1 cellular context compared by ENCODE assay signal in genomic region chr22:20836987-20837823, GRCh38.
TF ChIP-seq lines count a peak whose summit lies in the region.

No MANE protein-coding gene starts in this region.

TF ChIP-seq in K562, 482 proteins besides CTCF, POLR2A, EP300 and RAD21 (continued from another document and continues in another):
- TF ChIP-seq, protein P1, sequence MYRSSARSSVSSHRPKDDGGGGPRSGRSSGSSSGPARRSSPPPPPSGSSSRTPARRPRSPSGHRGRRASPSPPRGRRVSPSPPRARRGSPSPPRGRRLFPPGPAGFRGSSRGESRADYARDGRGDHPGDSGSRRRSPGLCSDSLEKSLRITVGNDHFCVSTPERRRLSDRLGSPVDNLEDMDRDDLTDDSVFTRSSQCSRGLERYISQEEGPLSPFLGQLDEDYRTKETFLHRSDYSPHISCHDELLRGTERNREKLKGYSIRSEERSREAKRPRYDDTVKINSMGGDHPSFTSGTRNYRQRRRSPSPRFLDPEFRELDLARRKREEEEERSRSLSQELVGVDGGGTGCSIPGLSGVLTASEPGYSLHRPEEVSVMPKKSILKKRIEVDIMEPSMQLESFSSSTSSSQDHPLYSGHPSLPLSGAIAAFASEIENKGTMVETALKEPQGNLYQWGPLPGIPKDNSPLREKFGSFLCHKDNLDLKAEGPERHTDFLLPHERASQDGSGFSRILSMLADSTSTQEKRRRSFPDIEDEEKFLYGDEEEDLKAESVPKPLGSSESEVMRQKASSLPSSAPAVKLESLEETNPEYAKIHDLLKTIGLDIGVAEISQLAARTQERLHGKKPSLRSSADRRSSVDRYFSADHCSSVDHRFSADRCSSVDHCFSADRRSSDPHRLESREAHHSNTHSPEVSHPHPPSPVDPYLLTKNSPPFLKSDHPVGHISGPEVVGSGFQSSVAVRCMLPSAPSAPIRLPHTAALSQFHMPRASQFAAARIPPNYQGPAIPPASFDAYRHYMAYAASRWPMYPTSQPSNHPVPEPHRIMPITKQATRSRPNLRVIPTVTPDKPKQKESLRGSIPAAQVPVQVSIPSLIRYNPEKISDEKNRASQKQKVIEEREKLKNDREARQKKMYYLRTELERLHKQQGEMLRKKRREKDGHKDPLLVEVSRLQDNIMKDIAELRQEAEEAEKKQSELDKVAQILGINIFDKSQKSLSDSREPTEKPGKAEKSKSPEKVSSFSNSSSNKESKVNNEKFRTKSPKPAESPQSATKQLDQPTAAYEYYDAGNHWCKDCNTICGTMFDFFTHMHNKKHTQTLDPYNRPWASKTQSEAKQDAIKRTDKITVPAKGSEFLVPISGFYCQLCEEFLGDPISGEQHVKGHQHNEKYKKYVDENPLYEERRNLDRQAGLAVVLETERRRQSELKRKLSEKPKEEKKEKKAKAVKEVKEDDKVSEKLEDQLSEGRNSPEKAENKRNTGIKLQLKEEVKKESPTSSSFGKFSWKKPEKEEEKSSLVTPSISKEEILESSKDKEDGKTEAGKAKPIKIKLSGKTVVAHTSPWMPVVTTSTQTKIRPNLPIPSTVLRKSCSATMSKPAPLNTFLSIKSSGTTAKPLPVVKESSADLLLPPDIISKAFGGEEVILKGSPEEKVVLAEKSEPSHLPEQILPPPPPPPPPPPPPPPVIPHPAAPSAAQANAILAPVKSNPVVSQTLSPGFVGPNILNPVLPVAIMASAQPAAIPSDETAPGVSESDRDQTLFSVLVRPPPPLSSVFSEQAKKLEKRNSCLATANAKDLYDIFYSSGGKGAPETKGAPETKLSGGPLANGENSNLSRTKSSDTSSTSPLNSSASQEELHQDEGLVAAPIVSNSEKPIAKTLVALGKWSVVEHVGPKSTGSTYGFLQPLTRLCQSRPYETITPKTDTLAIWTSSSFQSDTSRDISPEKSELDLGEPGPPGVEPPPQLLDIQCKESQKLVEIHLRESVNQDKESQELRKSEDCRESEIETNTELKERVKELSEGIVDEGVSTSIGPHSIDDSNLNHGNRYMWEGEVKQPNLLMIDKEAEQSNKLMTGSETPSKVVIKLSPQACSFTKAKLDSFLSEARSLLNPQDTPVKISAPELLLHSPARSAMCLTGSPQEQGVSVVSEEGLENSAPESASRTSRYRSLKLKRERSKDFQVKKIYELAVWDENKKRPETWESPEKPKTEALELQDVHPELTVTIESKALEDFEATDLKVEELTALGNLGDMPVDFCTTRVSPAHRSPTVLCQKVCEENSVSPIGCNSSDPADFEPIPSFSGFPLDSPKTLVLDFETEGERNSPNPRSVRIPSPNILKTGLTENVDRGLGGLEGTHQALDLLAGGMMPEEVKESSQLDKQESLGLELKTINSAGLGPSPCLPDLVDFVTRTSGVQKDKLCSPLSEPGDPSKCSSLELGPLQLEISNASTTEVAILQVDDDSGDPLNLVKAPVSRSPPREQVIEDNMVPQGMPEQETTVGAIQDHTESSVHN (IDR thresholded peaks at IDR 0.05; ENCODE audit: borderline replicate concordance in 1 of 2, low read depth in 1 of 2): no peak
- TF ChIP-seq, protein P2, sequence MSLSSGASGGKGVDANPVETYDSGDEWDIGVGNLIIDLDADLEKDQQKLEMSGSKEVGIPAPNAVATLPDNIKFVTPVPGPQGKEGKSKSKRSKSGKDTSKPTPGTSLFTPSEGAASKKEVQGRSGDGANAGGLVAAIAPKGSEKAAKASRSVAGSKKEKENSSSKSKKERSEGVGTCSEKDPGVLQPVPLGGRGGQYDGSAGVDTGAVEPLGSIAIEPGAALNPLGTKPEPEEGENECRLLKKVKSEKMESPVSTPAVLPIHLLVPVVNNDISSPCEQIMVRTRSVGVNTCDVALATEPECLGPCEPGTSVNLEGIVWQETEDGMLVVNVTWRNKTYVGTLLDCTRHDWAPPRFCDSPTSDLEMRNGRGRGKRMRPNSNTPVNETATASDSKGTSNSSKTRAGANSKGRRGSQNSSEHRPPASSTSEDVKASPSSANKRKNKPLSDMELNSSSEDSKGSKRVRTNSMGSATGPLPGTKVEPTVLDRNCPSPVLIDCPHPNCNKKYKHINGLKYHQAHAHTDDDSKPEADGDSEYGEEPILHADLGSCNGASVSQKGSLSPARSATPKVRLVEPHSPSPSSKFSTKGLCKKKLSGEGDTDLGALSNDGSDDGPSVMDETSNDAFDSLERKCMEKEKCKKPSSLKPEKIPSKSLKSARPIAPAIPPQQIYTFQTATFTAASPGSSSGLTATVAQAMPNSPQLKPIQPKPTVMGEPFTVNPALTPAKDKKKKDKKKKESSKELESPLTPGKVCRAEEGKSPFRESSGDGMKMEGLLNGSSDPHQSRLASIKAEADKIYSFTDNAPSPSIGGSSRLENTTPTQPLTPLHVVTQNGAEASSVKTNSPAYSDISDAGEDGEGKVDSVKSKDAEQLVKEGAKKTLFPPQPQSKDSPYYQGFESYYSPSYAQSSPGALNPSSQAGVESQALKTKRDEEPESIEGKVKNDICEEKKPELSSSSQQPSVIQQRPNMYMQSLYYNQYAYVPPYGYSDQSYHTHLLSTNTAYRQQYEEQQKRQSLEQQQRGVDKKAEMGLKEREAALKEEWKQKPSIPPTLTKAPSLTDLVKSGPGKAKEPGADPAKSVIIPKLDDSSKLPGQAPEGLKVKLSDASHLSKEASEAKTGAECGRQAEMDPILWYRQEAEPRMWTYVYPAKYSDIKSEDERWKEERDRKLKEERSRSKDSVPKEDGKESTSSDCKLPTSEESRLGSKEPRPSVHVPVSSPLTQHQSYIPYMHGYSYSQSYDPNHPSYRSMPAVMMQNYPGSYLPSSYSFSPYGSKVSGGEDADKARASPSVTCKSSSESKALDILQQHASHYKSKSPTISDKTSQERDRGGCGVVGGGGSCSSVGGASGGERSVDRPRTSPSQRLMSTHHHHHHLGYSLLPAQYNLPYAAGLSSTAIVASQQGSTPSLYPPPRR (CRISPR knock-in tag; IDR thresholded peaks at IDR 0.05; ENCODE audit: borderline replicate concordance): no peak
- no peak for TF ChIP-seq FOXM1 (IDR thresholded peaks at IDR 0.05; ENCODE audit: low read depth)
- no peak for TF ChIP-seq FOXM1 (CRISPR knock-in tag; IDR thresholded peaks at IDR 0.05; ENCODE audit: low read depth)
- TF ChIP-seq ZNF644 (tag; IDR thresholded peaks at IDR 0.05; ENCODE audit: low read depth): no peak
- no peak for TF ChIP-seq SRSF9 (IDR thresholded peaks at IDR 0.05; ENCODE audit: borderline replicate concordance, low read depth, low read length)
- TF ChIP-seq ZNF518B (CRISPR knock-in tag; IDR thresholded peaks at IDR 0.05): no peak
- 0 out of 2 replicates have a peak, but pooled peaks have one; percentile 51 for TF ChIP-seq IFI16 (CRISPR knock-in tag; IDR thresholded peaks at IDR 0.05)
- TF ChIP-seq ZNF124 (CRISPR knock-in tag; IDR thresholded peaks at IDR 0.05): peak; percentile 64; the same call in 1 of the 2 replicates
- TF ChIP-seq, protein P3, sequence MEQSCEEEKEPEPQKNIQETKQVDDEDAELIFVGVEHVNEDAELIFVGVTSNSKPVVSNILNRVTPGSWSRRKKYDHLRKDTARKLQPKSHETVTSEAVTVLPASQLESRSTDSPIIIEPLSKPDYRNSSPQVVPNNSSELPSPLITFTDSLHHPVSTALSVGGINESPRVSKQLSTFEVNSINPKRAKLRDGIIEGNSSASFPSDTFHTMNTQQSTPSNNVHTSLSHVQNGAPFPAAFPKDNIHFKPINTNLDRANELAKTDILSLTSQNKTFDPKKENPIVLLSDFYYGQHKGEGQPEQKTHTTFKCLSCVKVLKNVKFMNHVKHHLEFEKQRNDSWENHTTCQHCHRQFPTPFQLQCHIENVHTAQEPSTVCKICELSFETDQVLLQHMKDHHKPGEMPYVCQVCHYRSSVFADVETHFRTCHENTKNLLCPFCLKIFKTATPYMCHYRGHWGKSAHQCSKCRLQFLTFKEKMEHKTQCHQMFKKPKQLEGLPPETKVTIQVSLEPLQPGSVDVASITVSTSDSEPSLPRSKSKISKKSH (CRISPR knock-in tag; IDR thresholded peaks at IDR 0.05): no peak
- TF ChIP-seq HDAC6 (IDR thresholded peaks at IDR 0.05; ENCODE audit: low read depth, low read length): no peak
- TF ChIP-seq, protein P4, sequence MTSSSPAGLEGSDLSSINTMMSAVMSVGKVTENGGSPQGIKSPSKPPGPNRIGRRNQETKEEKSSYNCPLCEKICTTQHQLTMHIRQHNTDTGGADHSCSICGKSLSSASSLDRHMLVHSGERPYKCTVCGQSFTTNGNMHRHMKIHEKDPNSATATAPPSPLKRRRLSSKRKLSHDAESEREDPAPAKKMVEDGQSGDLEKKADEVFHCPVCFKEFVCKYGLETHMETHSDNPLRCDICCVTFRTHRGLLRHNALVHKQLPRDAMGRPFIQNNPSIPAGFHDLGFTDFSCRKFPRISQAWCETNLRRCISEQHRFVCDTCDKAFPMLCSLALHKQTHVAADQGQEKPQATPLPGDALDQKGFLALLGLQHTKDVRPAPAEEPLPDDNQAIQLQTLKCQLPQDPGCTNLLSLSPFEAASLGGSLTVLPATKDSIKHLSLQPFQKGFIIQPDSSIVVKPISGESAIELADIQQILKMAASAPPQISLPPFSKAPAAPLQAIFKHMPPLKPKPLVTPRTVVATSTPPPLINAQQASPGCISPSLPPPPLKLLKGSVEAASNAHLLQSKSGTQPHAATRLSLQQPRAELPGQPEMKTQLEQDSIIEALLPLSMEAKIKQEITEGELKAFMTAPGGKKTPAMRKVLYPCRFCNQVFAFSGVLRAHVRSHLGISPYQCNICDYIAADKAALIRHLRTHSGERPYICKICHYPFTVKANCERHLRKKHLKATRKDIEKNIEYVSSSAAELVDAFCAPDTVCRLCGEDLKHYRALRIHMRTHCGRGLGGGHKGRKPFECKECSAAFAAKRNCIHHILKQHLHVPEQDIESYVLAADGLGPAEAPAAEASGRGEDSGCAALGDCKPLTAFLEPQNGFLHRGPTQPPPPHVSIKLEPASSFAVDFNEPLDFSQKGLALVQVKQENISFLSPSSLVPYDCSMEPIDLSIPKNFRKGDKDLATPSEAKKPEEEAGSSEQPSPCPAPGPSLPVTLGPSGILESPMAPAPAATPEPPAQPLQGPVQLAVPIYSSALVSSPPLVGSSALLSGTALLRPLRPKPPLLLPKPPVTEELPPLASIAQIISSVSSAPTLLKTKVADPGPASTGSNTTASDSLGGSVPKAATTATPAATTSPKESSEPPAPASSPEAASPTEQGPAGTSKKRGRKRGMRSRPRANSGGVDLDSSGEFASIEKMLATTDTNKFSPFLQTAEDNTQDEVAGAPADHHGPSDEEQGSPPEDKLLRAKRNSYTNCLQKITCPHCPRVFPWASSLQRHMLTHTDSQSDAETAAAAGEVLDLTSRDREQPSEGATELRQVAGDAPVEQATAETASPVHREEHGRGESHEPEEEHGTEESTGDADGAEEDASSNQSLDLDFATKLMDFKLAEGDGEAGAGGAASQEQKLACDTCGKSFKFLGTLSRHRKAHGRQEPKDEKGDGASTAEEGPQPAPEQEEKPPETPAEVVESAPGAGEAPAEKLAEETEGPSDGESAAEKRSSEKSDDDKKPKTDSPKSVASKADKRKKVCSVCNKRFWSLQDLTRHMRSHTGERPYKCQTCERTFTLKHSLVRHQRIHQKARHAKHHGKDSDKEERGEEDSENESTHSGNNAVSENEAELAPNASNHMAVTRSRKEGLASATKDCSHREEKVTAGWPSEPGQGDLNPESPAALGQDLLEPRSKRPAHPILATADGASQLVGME (CRISPR knock-in tag; IDR thresholded peaks at IDR 0.05): no peak
- TF ChIP-seq ZKSCAN8 (CRISPR knock-in tag; IDR thresholded peaks at IDR 0.05): 0 out of 2 replicates have a peak, but pooled peaks have one; percentile 21
- no peak for TF ChIP-seq GATAD2A (IDR thresholded peaks at IDR 0.05)
- TF ChIP-seq HIVEP1 (CRISPR knock-in tag; IDR thresholded peaks at IDR 0.05): 0 out of 2 replicates have a peak, but pooled peaks have one; percentile 25
- TF ChIP-seq ZNF639 (CRISPR knock-in tag; conservative IDR thresholded peaks at IDR 0.05 in 1 of 2, IDR thresholded peaks at IDR 0.05 in 1 of 2): 0 out of 4 replicates have a peak, but pooled peaks of 1 of the 2 experiments have one; percentile 55
- no peak for TF ChIP-seq SMAD1 (IDR thresholded peaks at IDR 0.05; ENCODE audit: low read depth, low read length, partially characterized antibody)
- TF ChIP-seq CEBPG (CRISPR knock-in tag; IDR thresholded peaks at IDR 0.05): no peak
- no peak for TF ChIP-seq CEBPG (tag; conservative IDR thresholded peaks at IDR 0.05 in 1 of 2, IDR thresholded peaks at IDR 0.05 in 1 of 2)
- no peak for TF ChIP-seq ZNF12 (CRISPR knock-in tag; IDR thresholded peaks at IDR 0.05)
- TF ChIP-seq MED1 (CRISPR knock-in tag; IDR thresholded peaks at IDR 0.05; ENCODE audit: borderline replicate concordance): no peak
